ENCODE assay signal across 1 cellular context in the genomic region with DNA sequence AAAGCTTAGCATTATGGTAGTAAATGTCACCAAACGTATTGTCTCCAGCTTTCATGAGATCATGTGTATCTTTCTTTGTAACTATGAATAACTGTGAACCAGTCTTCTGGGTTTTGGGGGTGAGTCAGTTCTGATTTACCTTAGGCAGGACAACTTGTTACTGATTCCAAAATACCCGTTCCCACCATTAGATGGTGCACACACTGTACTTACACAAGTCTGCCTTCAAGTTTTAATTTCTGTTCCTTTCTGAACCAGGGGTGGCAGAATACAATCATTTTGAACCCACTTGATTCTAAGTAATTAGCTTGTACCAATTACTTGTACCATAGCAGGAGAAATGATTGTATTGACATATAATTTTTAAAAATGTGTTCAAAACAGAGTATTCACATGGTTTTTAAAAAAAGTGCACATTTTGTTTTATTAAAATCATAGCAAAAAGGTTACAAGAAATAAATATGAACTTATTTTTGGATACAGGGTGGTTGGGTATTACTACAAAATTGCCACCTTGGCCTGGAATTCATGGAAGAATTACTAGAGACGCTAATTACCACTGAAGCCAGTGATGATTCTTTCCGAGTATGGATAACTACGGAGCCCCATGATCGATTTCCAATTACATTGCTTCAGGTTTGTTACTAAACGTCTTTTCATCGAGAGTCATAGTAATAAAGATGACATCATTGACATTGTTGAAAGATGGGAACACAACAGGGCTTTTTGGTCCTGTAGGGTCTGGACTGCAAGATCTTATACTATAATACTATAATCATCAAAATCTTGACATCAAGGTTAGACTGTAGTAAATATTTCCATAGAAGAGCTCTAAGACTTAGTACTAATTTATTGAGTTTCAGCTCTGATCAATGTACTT.
TF ChIP-seq lines count a peak whose summit lies in the region.

No MANE protein-coding gene starts in this region.

TF ChIP-seq in IMR-90, 13 proteins besides CTCF, POLR2A, EP300 and RAD21 (continued from another document):
- TF ChIP-seq, protein P1, sequence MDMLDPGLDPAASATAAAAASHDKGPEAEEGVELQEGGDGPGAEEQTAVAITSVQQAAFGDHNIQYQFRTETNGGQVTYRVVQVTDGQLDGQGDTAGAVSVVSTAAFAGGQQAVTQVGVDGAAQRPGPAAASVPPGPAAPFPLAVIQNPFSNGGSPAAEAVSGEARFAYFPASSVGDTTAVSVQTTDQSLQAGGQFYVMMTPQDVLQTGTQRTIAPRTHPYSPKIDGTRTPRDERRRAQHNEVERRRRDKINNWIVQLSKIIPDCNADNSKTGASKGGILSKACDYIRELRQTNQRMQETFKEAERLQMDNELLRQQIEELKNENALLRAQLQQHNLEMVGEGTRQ (IDR thresholded peaks at IDR 0.05; ENCODE audit: low read depth, low read length), result no peak
